Comparison of ENCODE assay signal across 16 cellular contexts in the genomic region with DNA sequence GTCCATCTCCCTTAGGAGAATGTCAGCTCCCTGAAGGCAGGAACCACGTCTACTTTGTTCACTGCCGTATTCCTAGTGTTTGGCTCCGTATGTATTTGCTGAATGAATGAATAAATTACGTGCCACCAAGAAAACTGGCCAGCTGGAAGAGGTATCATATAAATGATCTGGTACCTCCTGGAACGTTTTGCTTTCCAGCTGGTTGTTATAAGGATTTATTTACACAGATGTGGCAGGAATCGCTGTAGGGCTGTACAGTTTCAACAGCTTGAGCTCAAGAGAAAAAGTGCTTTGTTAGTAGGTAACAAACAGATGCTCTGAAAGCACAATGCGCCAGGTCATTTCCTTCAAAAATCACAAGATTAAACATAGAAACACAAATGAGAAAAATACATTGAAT.
"Had no signal": no experiment of that assay in that cellular context is flagged by ENCODE, and none has a peak within 500 bp of the region (broad histone marks: within the 10 kb centered on the region; RNA-seq: fewer than 3 reads in every experiment).

No MANE protein-coding gene starts in this region.

- DNase-seq: activated CD4-positive, alpha-beta T cell treated with anti-CD3 and anti-CD28 coated beads, Interleukin-2, amount 10 ng/mL, durations not matched to agents 7 days and 5 days; activated CD8-positive, alpha-beta memory T cell treated with anti-CD3 and anti-CD28 coated beads, Interleukin-2, amount 50 U/mL, for 4 hours; activated effector memory CD4-positive, alpha-beta T cell treated with Interleukin-2 at 50 U/mL for 16 hours; activated naive CD4-positive, alpha-beta T cell treated with anti-CD3 and anti-CD28 coated beads, Interleukin-2, amount 50 U/mL, for 16 hours; activated T-cell treated with anti-CD3 and anti-CD28 coated beads, Interleukin-2, amount 50 U/mL, for 48 hours; aorta; colonic mucosa; foreskin keratinocyte; mesenchymal stem cell; naive thymus-derived CD8-positive, alpha-beta T cell; psoas muscle; right cardiac atrium; stimulated activated naive CD8-positive, alpha-beta T cell treated with anti-CD3 and anti-CD28 coated beads, Interleukin-15, Interleukin-2, amounts not matched to agents 100 U/mL and 50 U/mL, for 24 hours; substantia nigra had no signal

- H3K27me3 ChIP-seq: colonic mucosa, tibial nerve had no signal

- H3K27ac ChIP-seq: colonic mucosa, foreskin keratinocyte, hepatocyte, psoas muscle, tibial nerve had no signal

- H3K4me3 ChIP-seq: colonic mucosa, hepatocyte, psoas muscle, tibial nerve had no signal

- H3K36me3 ChIP-seq: colonic mucosa, tibial nerve had no signal
